19 cellular contexts compared by ENCODE assay signal in genomic region chr13:33937373-33938087, GRCh38.
DNase-seq lines count a peak whose midpoint lies in the region; ATAC-seq and TF ChIP-seq lines count a peak whose summit lies in the region.
"Had no signal": no experiment of that assay in that cellular context is flagged by ENCODE, and none has a peak within 500 bp of the region (broad histone marks: within the 10 kb centered on the region; RNA-seq: fewer than 3 reads in every experiment).

No MANE protein-coding gene starts in this region.

- peak; percentile 31 for DNase-seq in kidney epithelial cell (ENCODE audit: low read depth)
- DNase-seq in prostate gland (ENCODE audit: low spot score), result peak; percentile 13
- no peak for DNase-seq in HFFc6
- no peak for DNase-seq in NCI-H1092 treated with DMSO at 0.1 percent for 48 hours (lab: John Stamatoyannopoulos, UW)
- DNase-seq in NOMO-1 (lab: John Stamatoyannopoulos, UW; ENCODE audit: unreplicated experiment in 2 of 2), result no peak
- no peak for DNase-seq in NCI-H510A (lab: John Stamatoyannopoulos, UW)
- DNase-seq: activated gamma-delta T cell treated with Interleukin-2 at 50 U/mL for 16 hours; esophagus squamous epithelium; lower lobe of right lung; NCI-H1417; NCI-H446 treated with DMSO at 0.1 percent for 48 hours; spleen; stimulated activated naive CD4-positive, alpha-beta T cell treated with Interleukin-2 at 50 U/mL for 16 hours; uterus had no signal

- no peaks in the 10 kb centered on the region for H3K9me3 Mint-ChIP-seq in HFFc6

- peak overlapping the region; percentile 67 for H3K27ac ChIP-seq in HUES64 (ENCODE audit: low read depth, low read length)
- no peak overlapping the region for H3K27ac ChIP-seq in prostate gland
- H3K27ac ChIP-seq: ascending aorta, esophagus squamous epithelium, lower lobe of right lung, spleen, uterus had no signal

- H3K27me3 ChIP-seq in HUES64 (ENCODE audit: insufficient read depth, low read length) (no peaks in the 10 kb centered on the region), kidney epithelial cell (ENCODE audit: control insufficient read depth, insufficient read depth, low read length) (no peaks in the 10 kb centered on the region), prostate gland (replicated peaks; ENCODE audit: insufficient read depth) (no peaks in the 10 kb centered on the region)
- H3K27me3 ChIP-seq: ascending aorta, esophagus squamous epithelium, spleen, uterus had no signal

- H3K36me3 Mint-ChIP-seq in HFFc6 (ENCODE audit: low read depth), result no peaks in the 10 kb centered on the region

- TF ChIP-seq CTCF in kidney epithelial cell (IDR thresholded peaks at IDR 0.05; ENCODE audit: insufficient read depth, low read length, poor library complexity, severe bottlenecking) (no peak), prostate gland (IDR thresholded peaks at IDR 0.05) (no peak), HFFc6 (IDR thresholded peaks at IDR 0.05) (no peak)

- H3K36me3 ChIP-seq in HUES64 (ENCODE audit: insufficient read depth, low read length) (no peaks in the 10 kb centered on the region), kidney epithelial cell (ENCODE audit: control insufficient read depth, insufficient read depth, low read length) (no peaks in the 10 kb centered on the region), prostate gland (no peaks in the 10 kb centered on the region)
- H3K36me3 ChIP-seq: ascending aorta, esophagus squamous epithelium, lower lobe of right lung, spleen, uterus had no signal

- H3K9me3 ChIP-seq in HUES64 (ENCODE audit: insufficient read depth, low read depth, low read length) (peaks cover 8% of the 10 kb centered on the region; the same call in 1 of the 2 replicates), prostate gland (no peaks in the 10 kb centered on the region)
- H3K9me3 ChIP-seq: ascending aorta, esophagus squamous epithelium, lower lobe of right lung, spleen, uterus had no signal

- H3K27ac Mint-ChIP-seq in HFFc6, result no peak overlapping the region
- H3K27ac Mint-ChIP-seq: B cell had no signal

- H3K4me3 ChIP-seq in HUES64 (ENCODE audit: low read length), result no peak overlapping the region
- H3K4me3 ChIP-seq in kidney epithelial cell (ENCODE audit: low read depth, low read length), result no peak overlapping the region
- H3K4me3 ChIP-seq in prostate gland, result no peak overlapping the region
- H3K4me3 ChIP-seq: ascending aorta, esophagus squamous epithelium, K562, lower lobe of right lung, spleen, uterus had no signal

- H3K27me3 Mint-ChIP-seq in HFFc6 (ENCODE audit: insufficient read depth), result no peaks in the 10 kb centered on the region
- H3K27me3 Mint-ChIP-seq: B cell had no signal

- intact Hi-C loops in prostate gland (cut with DNase I), result no loop called here

- ATAC-seq in SK-N-SH treated with all-trans-retinoic acid at 6 μM for 48 hours, result no peak
- ATAC-seq: K562 had no signal

- no peak overlapping the region for H3K4me3 Mint-ChIP-seq in HFFc6
- H3K4me3 Mint-ChIP-seq: B cell had no signal

- WGBS in HUES64, result 46% methylated on average over 1 of the region's 3 CpGs
- 82% methylated on average over 3 of the region's 3 CpGs for WGBS in prostate gland

- no peak overlapping the region for H3K9ac ChIP-seq in HUES64 (ENCODE audit: low read depth, low read length)

- H3K4me1 Mint-ChIP-seq in HFFc6 (ENCODE audit: low read depth), result no peaks in the 10 kb centered on the region
- H3K4me1 Mint-ChIP-seq: B cell had no signal

- TF ChIP-seq POLR2A in prostate gland (IDR thresholded peaks at IDR 0.05), result no peak

- H3K4me1 ChIP-seq in HUES64 (ENCODE audit: insufficient read depth, low read length), result peaks cover 49% of the 10 kb centered on the region
- no peaks in the 10 kb centered on the region for H3K4me1 ChIP-seq in prostate gland (replicated peaks)
- H3K4me1 ChIP-seq: ascending aorta, esophagus squamous epithelium, lower lobe of right lung, spleen, uterus had no signal

TF ChIP-seq in SK-N-SH treated with all-trans-retinoic acid at 6 μM for 48 hours, 23 proteins besides CTCF, POLR2A, EP300 and RAD21:
- no peak for TF ChIP-seq ZFP30 (CRISPR knock-in tag; IDR thresholded peaks at IDR 0.05)
- no peak for TF ChIP-seq ZNF565 (CRISPR knock-in tag; conservative IDR thresholded peaks at IDR 0.05; ENCODE audit: low read depth)
- TF ChIP-seq ZC3H10 (CRISPR knock-in tag; IDR thresholded peaks at IDR 0.05), result no peak
- TF ChIP-seq TCF4 (CRISPR knock-in tag; IDR thresholded peaks at IDR 0.05; ENCODE audit: borderline replicate concordance), result peak; percentile 36; the same call in 1 of the 2 replicates

Comparison
In these comparisons a context has a peak if more than half of its experiments do, and no peak if none do; other contexts are left out.
1. DNase-seq: peak in kidney epithelial cell (single experiment) and prostate gland (single experiment); none in HFFc6 (single experiment), NCI-H1092 treated with DMSO at 0.1 percent for 48 hours (single experiment), NOMO-1 (0 of 2) and NCI-H510A (single experiment).